Comparison of ENCODE assay signal across 21 cellular contexts in the genomic region with DNA sequence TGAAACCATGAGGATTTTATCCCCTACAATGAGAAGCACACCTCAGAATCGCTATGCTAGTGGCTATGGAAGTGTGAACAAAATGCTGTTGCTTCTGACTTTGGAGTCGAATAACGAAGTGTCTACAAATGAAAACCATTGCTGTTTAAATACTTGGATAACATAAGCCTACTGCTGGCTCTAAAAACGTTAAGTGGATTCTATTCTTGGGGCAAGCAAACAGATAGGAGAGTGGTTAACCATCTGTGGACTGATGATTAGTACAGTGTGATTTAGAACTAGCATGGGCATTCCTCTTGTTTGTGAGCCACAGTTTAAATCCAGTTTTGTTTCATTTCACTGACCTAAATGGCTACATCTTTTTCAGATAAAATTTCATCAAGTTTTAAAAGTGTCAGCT.
DNase-seq lines count a peak whose midpoint lies in the region; ATAC-seq, FAIRE-seq and TF ChIP-seq lines count a peak whose summit lies in the region.
"Had no signal": no experiment of that assay in that cellular context is flagged by ENCODE, and none has a peak within 500 bp of the region (broad histone marks: within the 10 kb centered on the region; RNA-seq: fewer than 3 reads in every experiment).

No MANE protein-coding gene starts in this region.

- no peak for FAIRE-seq in kidney (lab: Jason Lieb, UNC)

- no peaks in the 10 kb centered on the region for H3K9me2 ChIP-seq in Loucy (replicated peaks; ENCODE audit: low read depth, low read length)

- no peaks in the 10 kb centered on the region for H3K27me3 Mint-ChIP-seq in stimulated activated naive B cell treated with anti-CD40 and anti-IgM and Interleukin-4, amounts not matched to agents 10 μg/mL and 1 μg/mL and 100 μg/mL, for 72 hours
- H3K27me3 Mint-ChIP-seq: activated CD4-positive, alpha-beta T cell treated with anti-CD3 and anti-CD28 coated beads, Interleukin-2, amount 10 ng/mL, durations not matched to agents 7 days and 5 days; naive thymus-derived CD8-positive, alpha-beta T cell had no signal

- no peaks in the 10 kb centered on the region for H3K9me3 ChIP-seq in Loucy (ENCODE audit: insufficient read depth, low read depth, low read length)
- no peaks in the 10 kb centered on the region for H3K9me3 ChIP-seq in heart left ventricle
- no peaks in the 10 kb centered on the region for H3K9me3 ChIP-seq in kidney (ENCODE audit: control insufficient read depth in 1 of 2, low read length in 2 of 2)
- H3K9me3 ChIP-seq: breast epithelium had no signal

- peaks cover 10 to 12% of the 10 kb centered on the region in 2 donors for H3K4me1 Mint-ChIP-seq in stimulated activated naive B cell treated with anti-CD40 and anti-IgM and Interleukin-4, amounts not matched to agents 10 μg/mL and 1 μg/mL and 100 μg/mL, for 72 hours

- H3K4me3 ChIP-seq in Loucy (ENCODE audit: low read length, poor library complexity, severe bottlenecking) (peak overlapping the region; percentile 60), heart left ventricle (peak overlapping the region in 2 of 12 donors; percentile 36 to 47), kidney (ENCODE audit: low read length in 2 of 2) (no peak overlapping the region)

- intact Hi-C loops in heart left ventricle (cut with DNase I) (no loop called here), kidney (cut with DNase I) (no loop called here)

- H3K4me2 ChIP-seq in Loucy (ENCODE audit: low read depth, low read length, poor library complexity, severe bottlenecking) = peak overlapping the region; percentile 61

- TF ChIP-seq CTCF in Loucy (conservative IDR thresholded peaks at IDR 0.05; ENCODE audit: low read length) = no peak
- no peak for TF ChIP-seq CTCF in heart left ventricle (IDR thresholded peaks at IDR 0.05)
- no peak for TF ChIP-seq CTCF in kidney (IDR thresholded peaks at IDR 0.05; ENCODE audit: borderline replicate concordance, extremely low read depth, insufficient read depth)

- no peaks in the 10 kb centered on the region for H3K4me1 ChIP-seq in Loucy (ENCODE audit: insufficient read depth, low read length, poor library complexity, severe bottlenecking)
- H3K4me1 ChIP-seq in heart left ventricle = peaks cover 0 to 12% (median 0%) of the 10 kb centered on the region in 12 donors
- peaks cover 0 to 5% of the 10 kb centered on the region in 2 donors for H3K4me1 ChIP-seq in kidney (ENCODE audit: control insufficient read depth in 1 of 2, insufficient read depth in 1 of 2, low read depth in 1 of 2, low read length in 2 of 2)
- H3K4me1 ChIP-seq: breast epithelium, foreskin keratinocyte, parathyroid adenoma had no signal

- no peaks in the 10 kb centered on the region for H3K79me2 ChIP-seq in Loucy (ENCODE audit: insufficient read depth, low read length)
- H3K79me2 ChIP-seq: parathyroid adenoma had no signal

- no peaks in the 10 kb centered on the region for H3K36me3 Mint-ChIP-seq in stimulated activated naive B cell treated with anti-CD40 and anti-IgM and Interleukin-4, amounts not matched to agents 10 μg/mL and 1 μg/mL and 100 μg/mL, for 72 hours

- no peaks in the 10 kb centered on the region for H3K27me3 ChIP-seq in Loucy (ENCODE audit: insufficient read depth, low read length, poor library complexity, severe bottlenecking)
- H3K27me3 ChIP-seq in heart left ventricle = peaks cover 0 to 4% (median 0%) of the 10 kb centered on the region in 9 donors
- H3K27me3 ChIP-seq: breast epithelium, foreskin keratinocyte had no signal

- no peak for TF ChIP-seq POLR2A in heart left ventricle (IDR thresholded peaks at IDR 0.05)

- DNase-seq in DMS79 (lab: John Stamatoyannopoulos, UW) = peak; percentile 20
- DNase-seq in DMS79 treated with DMSO at 0.1 percent for 48 hours (lab: John Stamatoyannopoulos, UW) = no peak
- DNase-seq in NCI-H510A (lab: John Stamatoyannopoulos, UW) = peak; percentile 12
- no peak for DNase-seq in heart left ventricle
- no peak for DNase-seq in kidney
- no peak for DNase-seq in stimulated activated naive B cell treated with anti-CD40 and anti-IgM and Interleukin-4, amounts not matched to agents 10 μg/mL and 1 μg/mL and 100 μg/mL, for 72 hours
- DNase-seq: 8988T; activated CD4-positive, alpha-beta T cell treated with anti-CD3 and anti-CD28 coated beads, Interleukin-2, amount 10 ng/mL, durations not matched to agents 7 days and 5 days; activated CD8-positive, alpha-beta memory T cell treated with anti-CD3 and anti-CD28 coated beads, Interleukin-2, amount 50 U/mL, for 48 hours; activated effector memory CD4-positive, alpha-beta T cell treated with Interleukin-2 at 50 U/mL for 16 hours; C1 segment of cervical spinal cord; DND-41; foreskin keratinocyte; HCEC 1CT; kidney glomerular epithelial cell; stimulated activated CD4-positive, alpha-beta T cell treated with anti-CD3 and anti-CD28 coated beads, Interleukin-2, amount 100 ng/mL, for 48 hours had no signal

- no peaks in the 10 kb centered on the region for H4K20me1 ChIP-seq in Loucy (ENCODE audit: insufficient read depth, low read length, poor library complexity, severe bottlenecking)

- H3K4me3 Mint-ChIP-seq in stimulated activated naive B cell treated with anti-CD40 and anti-IgM and Interleukin-4, amounts not matched to agents 10 μg/mL and 1 μg/mL and 100 μg/mL, for 72 hours = no peak overlapping the region
- H3K4me3 Mint-ChIP-seq: activated CD4-positive, alpha-beta T cell treated with anti-CD3 and anti-CD28 coated beads, Interleukin-2, amount 10 ng/mL, durations not matched to agents 7 days and 5 days had no signal

- peak overlapping the region; percentile 43; the same call in 1 of the 2 replicates for H2AFZ ChIP-seq in Loucy (ENCODE audit: low read length)
- H2AFZ ChIP-seq: parathyroid adenoma had no signal

- H3K36me3 ChIP-seq in Loucy (ENCODE audit: insufficient read depth, low read length) (no peaks in the 10 kb centered on the region), heart left ventricle (no peaks in the 10 kb centered on the region), kidney (ENCODE audit: control insufficient read depth in 1 of 2, insufficient read depth in 2 of 2, low read length in 2 of 2) (no peaks in the 10 kb centered on the region)
- H3K36me3 ChIP-seq: breast epithelium had no signal

- H3K9ac ChIP-seq in Loucy (ENCODE audit: low read depth, low read length, poor library complexity, severe bottlenecking) (no peak overlapping the region), kidney (ENCODE audit: low read length in 2 of 2) (no peak overlapping the region)
- H3K9ac ChIP-seq: parathyroid adenoma had no signal

- H3K27ac ChIP-seq in heart left ventricle (peak overlapping the region in 10 of 12 donors; percentile 16 to 75 (median 58)), kidney (ENCODE audit: low read depth in 2 of 2, low read length in 2 of 2) (no peak overlapping the region)
- H3K27ac ChIP-seq: breast epithelium, foreskin keratinocyte, parathyroid adenoma had no signal

- H3K9me3 Mint-ChIP-seq in stimulated activated naive B cell treated with anti-CD40 and anti-IgM and Interleukin-4, amounts not matched to agents 10 μg/mL and 1 μg/mL and 100 μg/mL, for 72 hours = no peaks in the 10 kb centered on the region
- H3K9me3 Mint-ChIP-seq: activated CD4-positive, alpha-beta T cell treated with anti-CD3 and anti-CD28 coated beads, Interleukin-2, amount 10 ng/mL, durations not matched to agents 7 days and 5 days; naive thymus-derived CD8-positive, alpha-beta T cell had no signal

- no peaks in the 10 kb centered on the region for H3F3A ChIP-seq in Loucy (ENCODE audit: low read depth)

- 30 to 45% (median 33%) methylated on average over 4 of the region's 4 CpGs for WGBS in heart left ventricle, 4 donors

- H3K27ac Mint-ChIP-seq in stimulated activated naive B cell treated with anti-CD40 and anti-IgM and Interleukin-4, amounts not matched to agents 10 μg/mL and 1 μg/mL and 100 μg/mL, for 72 hours = no peak overlapping the region
- H3K27ac Mint-ChIP-seq: activated CD4-positive, alpha-beta T cell treated with anti-CD3 and anti-CD28 coated beads, Interleukin-2, amount 10 ng/mL, durations not matched to agents 7 days and 5 days had no signal

- ATAC-seq in heart left ventricle = peak; percentile 77 to 88 (median 86)
- ATAC-seq in GM21526 (IDR thresholded peaks at IDR 0.05; ENCODE audit: low FRiP score, unreplicated experiment) = no peak
- ATAC-seq in stimulated activated naive B cell treated with anti-CD40 and anti-IgM and Interleukin-4, amounts not matched to agents 10 μg/mL and 1 μg/mL and 100 μg/mL, for 72 hours (replicated peaks) = no peak
- ATAC-seq: foreskin keratinocyte; naive thymus-derived CD8-positive, alpha-beta T cell had no signal

Comparison
In these comparisons a context has a peak if more than half of its experiments do, and no peak if none do; other contexts are left out.
1. DNase-seq: peak in DMS79 (single experiment) and NCI-H510A (single experiment); none in DMS79 treated with DMSO at 0.1 percent for 48 hours (single experiment), heart left ventricle (0 of 5), kidney (single experiment) and stimulated activated naive B cell treated with anti-CD40 and anti-IgM and Interleukin-4, amounts not matched to agents 10 μg/mL and 1 μg/mL and 100 μg/mL, for 72 hours (single experiment).
2. ATAC-seq: peak in heart left ventricle (4 of 4); none in GM21526 (single experiment) and stimulated activated naive B cell treated with anti-CD40 and anti-IgM and Interleukin-4, amounts not matched to agents 10 μg/mL and 1 μg/mL and 100 μg/mL, for 72 hours (0 of 2).
3. H3K27ac ChIP-seq: peak in heart left ventricle (10 of 12); none in kidney (0 of 2).